ENCODE assay signal across 18 cellular contexts in the genomic region with DNA sequence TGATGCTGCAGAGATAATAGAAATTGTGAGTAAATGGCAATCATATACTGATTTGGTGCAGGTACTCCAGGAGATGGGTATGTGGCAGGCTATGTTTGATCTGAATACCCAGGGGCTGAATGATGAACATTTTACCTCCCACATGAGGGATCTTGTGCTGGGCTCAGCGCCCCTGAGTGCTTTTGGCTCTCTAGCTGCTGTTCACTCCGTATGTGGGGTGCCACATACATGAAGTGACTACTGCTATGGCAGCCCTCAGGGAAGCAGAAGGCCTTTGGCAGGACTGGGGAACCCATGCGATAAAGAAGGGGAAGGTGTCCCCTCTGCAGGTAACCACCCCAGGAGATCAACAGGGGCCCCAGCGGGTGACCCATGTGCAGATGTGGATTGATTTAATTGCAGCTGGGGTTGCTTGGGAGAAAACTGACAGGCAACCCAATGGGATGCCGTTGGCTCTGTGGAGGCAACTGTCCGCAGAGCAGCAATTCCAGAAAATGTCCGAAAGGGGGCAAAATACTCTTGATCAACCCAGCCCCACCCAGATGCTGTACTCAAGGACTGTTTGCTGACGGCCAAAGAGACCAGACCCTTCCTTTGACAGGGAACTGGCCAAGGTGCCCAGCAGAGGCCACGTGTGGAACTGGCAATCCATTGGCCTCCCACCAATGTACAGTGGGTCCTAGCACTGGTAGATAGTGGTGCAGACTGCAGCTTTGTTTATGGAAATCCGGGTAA. TPM values are rescaled to one million over a fixed set of nuclear protein-coding genes. Genes with fewer than 3 reads are reported as not detected.
A peak's percentile ranks its signal among the peaks of the same experiment; 100 is the strongest.
DNase-seq lines count a peak whose midpoint lies in the region; ATAC-seq and TF ChIP-seq lines count a peak whose summit lies in the region.
"Had no signal": no experiment of that assay in that cellular context is flagged by ENCODE, and none has a peak within 500 bp of the region (broad histone marks: within the 10 kb centered on the region; RNA-seq: fewer than 3 reads in every experiment).

No MANE protein-coding gene starts in this region.

- H3K36me3 Mint-ChIP-seq in progenitor cell of endocrine pancreas (ENCODE audit: insufficient read depth), result no peaks in the 10 kb centered on the region
- H3K36me3 Mint-ChIP-seq: activated naive CD8-positive, alpha-beta T cell treated with anti-CD3 and anti-CD28 coated beads, Interleukin-2, amount 10 ng/mL, durations not matched to agents 7 days and 5 days; natural killer cell had no signal

- DNase-seq in RPMI8226 (peak; percentile 15), progenitor cell of endocrine pancreas (ENCODE audit: low spot score, unreplicated experiment) (no peak), DMS53 treated with DMSO at 0.1 percent for 48 hours (lab: John Stamatoyannopoulos, UW; ENCODE audit: unreplicated experiment) (no peak), NCI-H510A (lab: John Stamatoyannopoulos, UW) (no peak)
- DNase-seq: activated CD4-positive, alpha-beta T cell treated with anti-CD3 and anti-CD28 coated beads, Interleukin-2, amount 10 ng/mL, durations not matched to agents 7 days and 5 days; activated naive CD8-positive, alpha-beta T cell treated with anti-CD3 and anti-CD28 coated beads, Interleukin-2, amount 10 ng/mL, durations not matched to agents 7 days and 5 days; activated T-cell treated with anti-CD3 and anti-CD28 coated beads, Interleukin-2, amount 50 U/mL, for 4 hours; foreskin fibroblast; lower lobe of right lung; natural killer cell; NCI-H1417 treated with DMSO at 0.1 percent for 48 hours; NCI-H510A treated with DMSO at 0.1 percent for 48 hours; retina; stimulated activated CD4-positive, alpha-beta T cell treated with anti-CD3 and anti-CD28 coated beads, Interleukin-1b, Interleukin-23, amount 100 ng/mL, for 48 hours had no signal

- no peak overlapping the region for H3K4me3 Mint-ChIP-seq in progenitor cell of endocrine pancreas (ENCODE audit: low read depth)
- H3K4me3 Mint-ChIP-seq: activated CD4-positive, alpha-beta T cell treated with anti-CD3 and anti-CD28 coated beads, Interleukin-2, amount 10 ng/mL, durations not matched to agents 7 days and 5 days; activated naive CD8-positive, alpha-beta T cell treated with anti-CD3 and anti-CD28 coated beads, Interleukin-2, amount 10 ng/mL, durations not matched to agents 7 days and 5 days; activated T-cell treated with anti-CD3 and anti-CD28 coated beads, Interleukin-2, amount 50 U/mL, for 4 hours; natural killer cell had no signal

- H3K4me1 Mint-ChIP-seq in progenitor cell of endocrine pancreas (ENCODE audit: low read depth), result no peaks in the 10 kb centered on the region
- H3K4me1 Mint-ChIP-seq: activated CD4-positive, alpha-beta T cell treated with anti-CD3 and anti-CD28 coated beads, Interleukin-2, amount 10 ng/mL, durations not matched to agents 7 days and 5 days; activated naive CD8-positive, alpha-beta T cell treated with anti-CD3 and anti-CD28 coated beads, Interleukin-2, amount 10 ng/mL, durations not matched to agents 7 days and 5 days; natural killer cell had no signal

- no peaks in the 10 kb centered on the region for H3K9me3 Mint-ChIP-seq in progenitor cell of endocrine pancreas (ENCODE audit: low read depth)
- H3K9me3 Mint-ChIP-seq: activated CD4-positive, alpha-beta T cell treated with anti-CD3 and anti-CD28 coated beads, Interleukin-2, amount 10 ng/mL, durations not matched to agents 7 days and 5 days had no signal

- peaks cover 6% of the 10 kb centered on the region for H3K27me3 Mint-ChIP-seq in progenitor cell of endocrine pancreas
- H3K27me3 Mint-ChIP-seq: activated CD4-positive, alpha-beta T cell treated with anti-CD3 and anti-CD28 coated beads, Interleukin-2, amount 10 ng/mL, durations not matched to agents 7 days and 5 days; activated naive CD8-positive, alpha-beta T cell treated with anti-CD3 and anti-CD28 coated beads, Interleukin-2, amount 10 ng/mL, durations not matched to agents 7 days and 5 days had no signal

- peak; percentile 69 for ATAC-seq in GM18502 (IDR thresholded peaks at IDR 0.05; ENCODE audit: poor library complexity, unreplicated experiment)
- peak; percentile 58 for ATAC-seq in HG02938 (IDR thresholded peaks at IDR 0.05; ENCODE audit: unreplicated experiment)
- no peak for ATAC-seq in GM19328 (IDR thresholded peaks at IDR 0.05; ENCODE audit: unreplicated experiment)
- ATAC-seq: activated T-cell treated with anti-CD3 and anti-CD28 coated beads, Interleukin-2, amount 50 U/mL, for 4 hours; lower lobe of right lung; natural killer cell had no signal

- TF ChIP-seq CTCF in progenitor cell of endocrine pancreas (IDR thresholded peaks at IDR 0.05; ENCODE audit: unreplicated experiment), result peak; percentile 15

- H3K27ac Mint-ChIP-seq in progenitor cell of endocrine pancreas, result no peak overlapping the region
- H3K27ac Mint-ChIP-seq: activated CD4-positive, alpha-beta T cell treated with anti-CD3 and anti-CD28 coated beads, Interleukin-2, amount 10 ng/mL, durations not matched to agents 7 days and 5 days; activated naive CD8-positive, alpha-beta T cell treated with anti-CD3 and anti-CD28 coated beads, Interleukin-2, amount 10 ng/mL, durations not matched to agents 7 days and 5 days; natural killer cell had no signal

RNA-seq across cellular contexts. Expression of a gene that starts 29.5 kb away (rescaled TPM):
- 0.27 and 0.53 TPM in 2 replicates for total RNA-seq in progenitor cell of endocrine pancreas
- total RNA-seq: activated CD4-positive, alpha-beta T cell treated with anti-CD3 and anti-CD28 coated beads, Interleukin-2, amount 10 ng/mL, durations not matched to agents 7 days and 5 days; activated naive CD8-positive, alpha-beta T cell treated with anti-CD3 and anti-CD28 coated beads, Interleukin-2, amount 10 ng/mL, durations not matched to agents 7 days and 5 days; activated T-cell treated with anti-CD3 and anti-CD28 coated beads, Interleukin-2, amount 50 U/mL, for 4 hours; natural killer cell; T-helper 2 cell treated with Interferon-gamma antibody and Interleukin-4, amounts not matched to agents 100 ng/mL and 5 ng/mL, for 36 hours had no signal
